ENCODE assay signal across 1 cellular context in genomic region chr17:41734949-41735313, GRCh38.
TF ChIP-seq lines count a peak whose summit lies in the region.

No MANE protein-coding gene starts in this region.

TF ChIP-seq in SK-N-SH, 30 proteins besides CTCF, POLR2A, EP300 and RAD21 (continued from another document):
- TF ChIP-seq RXRA (IDR thresholded peaks at IDR 0.05; ENCODE audit: borderline replicate concordance, low read depth) (no peak), JUND (IDR thresholded peaks at IDR 0.05) (no peak), POLR2AphosphoS5 (IDR thresholded peaks at IDR 0.05; ENCODE audit: low read depth, low read length) (no peak), PBX3 (IDR thresholded peaks at IDR 0.05) (no peak), SMC3 (IDR thresholded peaks at IDR 0.05; ENCODE audit: low read depth, low read length) (no peak)
- TF ChIP-seq, protein P1, sequence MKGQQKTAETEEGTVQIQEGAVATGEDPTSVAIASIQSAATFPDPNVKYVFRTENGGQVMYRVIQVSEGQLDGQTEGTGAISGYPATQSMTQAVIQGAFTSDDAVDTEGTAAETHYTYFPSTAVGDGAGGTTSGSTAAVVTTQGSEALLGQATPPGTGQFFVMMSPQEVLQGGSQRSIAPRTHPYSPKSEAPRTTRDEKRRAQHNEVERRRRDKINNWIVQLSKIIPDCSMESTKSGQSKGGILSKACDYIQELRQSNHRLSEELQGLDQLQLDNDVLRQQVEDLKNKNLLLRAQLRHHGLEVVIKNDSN (IDR thresholded peaks at IDR 0.05; ENCODE audit: borderline replicate concordance, low read depth): no peak
